ENCODE assay signal across 15 cellular contexts in the genomic region with DNA sequence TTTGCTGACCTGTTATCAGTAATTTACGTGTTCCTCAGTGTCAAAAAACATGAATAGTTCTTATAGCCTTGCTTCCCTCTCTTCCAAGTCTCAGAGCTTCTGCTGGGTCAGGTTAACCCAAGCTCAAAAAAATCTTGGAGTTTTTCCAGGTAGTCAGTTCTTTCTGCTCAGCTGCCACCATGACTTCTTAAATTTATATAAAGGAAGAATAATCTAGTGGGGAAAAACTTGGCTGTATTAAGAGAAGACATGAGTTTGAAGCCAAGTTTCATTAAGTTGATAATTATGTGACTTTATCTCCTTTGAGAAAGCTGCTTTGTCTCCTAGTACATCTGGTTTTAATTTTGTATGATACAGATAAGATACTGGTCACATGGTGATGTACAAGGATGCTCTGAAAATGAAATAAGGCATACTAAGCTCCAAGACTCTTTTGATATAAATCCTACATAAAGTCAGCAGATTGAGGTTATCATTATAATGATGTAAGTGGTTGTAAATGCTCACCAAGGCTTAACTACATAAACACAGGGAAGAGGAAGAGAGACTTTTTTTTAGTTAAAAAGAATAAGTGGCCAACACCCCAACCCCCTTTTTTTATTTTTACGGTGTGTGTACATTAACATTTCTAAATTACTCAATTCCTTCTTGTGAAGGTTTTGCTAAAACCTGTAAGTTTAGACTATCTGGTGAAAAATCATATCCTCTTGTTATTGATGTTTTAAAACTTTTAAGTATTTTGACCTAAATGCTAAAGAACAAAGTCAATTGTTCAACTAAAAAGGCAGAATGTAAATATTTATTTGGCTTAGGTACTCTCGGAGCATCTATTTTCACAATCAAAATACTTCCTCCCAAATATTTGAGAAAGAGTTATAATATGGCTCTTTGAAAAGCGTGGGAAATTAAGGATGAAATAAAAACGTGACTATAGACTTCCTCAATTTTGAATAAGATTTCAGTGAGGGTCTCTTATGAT.
DNase-seq lines count a peak whose midpoint lies in the region; ATAC-seq, FAIRE-seq and TF ChIP-seq lines count a peak whose summit lies in the region.
"Had no signal": no experiment of that assay in that cellular context is flagged by ENCODE, and none has a peak within 500 bp of the region (broad histone marks: within the 10 kb centered on the region; RNA-seq: fewer than 3 reads in every experiment).

No MANE protein-coding gene starts in this region.

- no peak for FAIRE-seq in pancreas (lab: Jason Lieb, UNC)

- H3K27me3 Mint-ChIP-seq in activated CD4-positive, alpha-beta T cell treated with anti-CD3 and anti-CD28 coated beads for 36 hours = no peaks in the 10 kb centered on the region
- H3K27me3 Mint-ChIP-seq: IgD-negative memory B cell had no signal

- H3K27ac ChIP-seq in body of pancreas = peak overlapping the region; percentile 26 to 70 (median 52)
- H3K27ac ChIP-seq in pancreas = peak overlapping the region; percentile 1 to 59 (median 29)
- no peak overlapping the region for H3K27ac ChIP-seq in tibial artery
- H3K27ac ChIP-seq: adrenal gland, Peyer's patch, WERI-Rb-1 had no signal

- WGBS in body of pancreas, 2 donors = 58 to 65% methylated on average over 5 of the region's 5 CpGs
- 56 to 68% methylated on average over 5 of the region's 5 CpGs for WGBS in pancreas, 2 donors

- no peak for TF ChIP-seq POLR2A in body of pancreas (IDR thresholded peaks at IDR 0.05)

- CTCF ChIA-PET in activated CD4-positive, alpha-beta T cell treated with anti-CD3 and anti-CD28 coated beads for 36 hours (lab: Charles Lee) = interaction anchor here (0.8 to 1.1 kb wide), 5 partner anchors 9 to 67 kb away, joined by 3 read pairs; no protein-coding TSS in a partner anchor

- H3K36me3 ChIP-seq in body of pancreas (replicated peaks in 1 of 2; ENCODE audit: insufficient read depth in 1 of 2, low read depth in 2 of 2) (no peaks in the 10 kb centered on the region), pancreas (no peaks in the 10 kb centered on the region), tibial artery (no peaks in the 10 kb centered on the region)
- H3K36me3 ChIP-seq: adrenal gland, Peyer's patch, WERI-Rb-1 had no signal

- DNase-seq in activated CD4-positive, alpha-beta T cell treated with anti-CD3 and anti-CD28 coated beads for 36 hours = no peak
- no peak for DNase-seq in activated CD4-positive, alpha-beta T cell treated with anti-CD3 and anti-CD28 coated beads, Interleukin-2, amount 50 U/mL, for 1 hour
- DNase-seq in OCI-M1 (lab: John Stamatoyannopoulos, UW) (peak; percentile 39), body of pancreas (no peak), pancreas (no peak), tibial artery (no peak)
- DNase-seq: adrenal gland; effector CD8-positive, alpha-beta T cell; mucosa of descending colon; Peyer's patch; WERI-Rb-1 had no signal

- H3K4me3 Mint-ChIP-seq in activated CD4-positive, alpha-beta T cell treated with anti-CD3 and anti-CD28 coated beads for 36 hours = no peak overlapping the region

- H3K4me3 ChIP-seq in body of pancreas (no peak overlapping the region), pancreas (no peak overlapping the region), tibial artery (no peak overlapping the region)
- H3K4me3 ChIP-seq: adrenal gland, mucosa of descending colon, Peyer's patch, skin epidermis had no signal

- H3K4me1 ChIP-seq in body of pancreas = peaks cover 20% of the 10 kb centered on the region
- H3K4me1 ChIP-seq in pancreas = peaks cover 8 to 20% (median 14%) of the 10 kb centered on the region in 3 donors
- H3K4me1 ChIP-seq in tibial artery = peaks cover 0 to 41% (median 32%) of the 10 kb centered on the region in 4 donors

- no peaks in the 10 kb centered on the region for H3K36me3 Mint-ChIP-seq in activated CD4-positive, alpha-beta T cell treated with anti-CD3 and anti-CD28 coated beads for 36 hours (ENCODE audit: low read depth)

- no peaks in the 10 kb centered on the region for H3K9me3 Mint-ChIP-seq in activated CD4-positive, alpha-beta T cell treated with anti-CD3 and anti-CD28 coated beads for 36 hours (ENCODE audit: low read depth)
- H3K9me3 Mint-ChIP-seq: IgD-negative memory B cell had no signal

- H3K27me3 ChIP-seq in body of pancreas (no peaks in the 10 kb centered on the region), pancreas (no peaks in the 10 kb centered on the region), tibial artery (no peaks in the 10 kb centered on the region)
- H3K27me3 ChIP-seq: adrenal gland, Peyer's patch had no signal

- H3K9me3 ChIP-seq in body of pancreas (no peaks in the 10 kb centered on the region), pancreas (no peaks in the 10 kb centered on the region), tibial artery (no peaks in the 10 kb centered on the region)
- H3K9me3 ChIP-seq: adrenal gland, mucosa of descending colon, Peyer's patch had no signal

- ATAC-seq in activated CD4-positive, alpha-beta T cell treated with anti-CD3 and anti-CD28 coated beads for 36 hours = no peak
- no peak for ATAC-seq in body of pancreas
- ATAC-seq in pancreas = peak in 2 of 4 donors; percentile 6 to 19
- no peak for ATAC-seq in GM18909 (IDR thresholded peaks at IDR 0.05; ENCODE audit: poor library complexity, unreplicated experiment)
- no peak for ATAC-seq in HG03432 (IDR thresholded peaks at IDR 0.05; ENCODE audit: unreplicated experiment)

- TF ChIP-seq CTCF in body of pancreas (IDR thresholded peaks at IDR 0.05) (no peak), pancreas (IDR thresholded peaks at IDR 0.05) (no peak), tibial artery (IDR thresholded peaks at IDR 0.05) (no peak)

- H3K27ac Mint-ChIP-seq in activated CD4-positive, alpha-beta T cell treated with anti-CD3 and anti-CD28 coated beads for 36 hours = peak overlapping the region; percentile 22

- intact Hi-C loops in activated CD4-positive, alpha-beta T cell treated with anti-CD3 and anti-CD28 coated beads for 36 hours (cut with DNase I, micrococcal nuclease) = loop anchor here (5.0 kb wide), 4 partner anchors 84 to 239 kb away; partner anchors contain the start of genes SLC38A1 (in 1 of the 2) and SLC38A2 (in 1 of the 2)
- intact Hi-C loops in body of pancreas (cut with DNase I) (no loop called here), pancreas (cut with DNase I) (no loop called here), tibial artery (cut with DNase I; ENCODE audit: low total_unique reads) (no loop called here)

- H3K4me1 Mint-ChIP-seq in activated CD4-positive, alpha-beta T cell treated with anti-CD3 and anti-CD28 coated beads for 36 hours = peaks cover 66% of the 10 kb centered on the region

- POLR2A ChIA-PET in activated CD4-positive, alpha-beta T cell treated with anti-CD3 and anti-CD28 coated beads for 36 hours (lab: Charles Lee) = no interaction called here

Comparison
In these comparisons a context has a peak if more than half of its experiments do, and no peak if none do; other contexts are left out.
1. H3K27ac ChIP-seq: peak in body of pancreas (4 of 4) and pancreas (4 of 4); none in tibial artery (0 of 2).
2. intact Hi-C loops: an anchor here in activated CD4-positive, alpha-beta T cell treated with anti-CD3 and anti-CD28 coated beads for 36 hours (5.0 kb wide); none called in body of pancreas, pancreas and tibial artery.